ENCODE assay signal across 10 cellular contexts in genomic region chr2:234492687-234493086, GRCh38. TPM values are rescaled to one million over a fixed set of nuclear protein-coding genes. Genes with fewer than 3 reads are reported as not detected.
DNase-seq lines count a peak whose midpoint lies in the region; ATAC-seq and TF ChIP-seq lines count a peak whose summit lies in the region.
"Had no signal": no experiment of that assay in that cellular context is flagged by ENCODE, and none has a peak within 500 bp of the region (broad histone marks: within the 10 kb centered on the region; RNA-seq: fewer than 3 reads in every experiment).

No MANE protein-coding gene starts in this region.

- H3K4me3 Mint-ChIP-seq in T-helper 17 cell, result peak overlapping the region; percentile 96

- H3K4me1 ChIP-seq in DND-41 (ENCODE audit: insufficient read depth, low read length) (peaks cover 65% of the 10 kb centered on the region), psoas muscle (peaks cover 6% of the 10 kb centered on the region)

- DNase-seq in DND-41 (peak; percentile 38), T-helper 17 cell (no peak), epithelial cell of prostate (ENCODE audit: low read depth, low spot score) (no peak), psoas muscle (no peak), NCI-H2081 (lab: John Stamatoyannopoulos, UW) (no peak), left lobe of liver (ENCODE audit: low spot score) (no peak)
- DNase-seq: NCI-H2171; small intestine; stimulated activated naive CD4-positive, alpha-beta T cell treated with Interleukin-2 at 50 U/mL for 16 hours had no signal

- H3K27ac ChIP-seq in DND-41 (ENCODE audit: low read length), result peak overlapping the region; percentile 98
- H3K27ac ChIP-seq in epithelial cell of prostate, result peak overlapping the region; percentile 77
- H3K27ac ChIP-seq in psoas muscle, result no peak overlapping the region

- H3K9me3 ChIP-seq in DND-41 (ENCODE audit: insufficient read depth, low read length, severe bottlenecking) (no peaks in the 10 kb centered on the region), T-helper 17 cell (ENCODE audit: control insufficient read depth, low read length, poor library complexity, severe bottlenecking) (no peaks in the 10 kb centered on the region), psoas muscle (no peaks in the 10 kb centered on the region)

- peak overlapping the region; percentile 75 for H3K4me2 ChIP-seq in DND-41 (ENCODE audit: insufficient read depth, low read length)

- H3K79me2 ChIP-seq in DND-41 (ENCODE audit: insufficient read depth, low read length), result peaks cover 91% of the 10 kb centered on the region

- peak overlapping the region; percentile 99 for H3K27ac Mint-ChIP-seq in T-helper 17 cell

- H3K36me3 Mint-ChIP-seq in T-helper 17 cell (ENCODE audit: low read depth), result peaks cover 23% of the 10 kb centered on the region

- peaks cover 52% of the 10 kb centered on the region for H4K20me1 ChIP-seq in DND-41 (ENCODE audit: insufficient read depth, low read length)

- 93 to 95% (median 94%) methylated on average over 6 of the region's 6 CpGs for WGBS in psoas muscle, 3 donors

- ATAC-seq in DND-41 (ENCODE audit: insufficient read depth, low read depth) (no peak), T-helper 17 cell (no peak), psoas muscle (no peak), GM19351 (IDR thresholded peaks at IDR 0.05; ENCODE audit: unreplicated experiment) (no peak), left lobe of liver (no peak)

- TF ChIP-seq CTCF in DND-41 (IDR thresholded peaks at IDR 0.05; ENCODE audit: borderline replicate concordance, extremely low read depth, low read length, poor library complexity, severe bottlenecking) (no peak), psoas muscle (IDR thresholded peaks at IDR 0.05) (no peak)

- peak overlapping the region; percentile 97 for H3K9ac ChIP-seq in DND-41 (ENCODE audit: low read depth, low read length)

- H3K4me1 Mint-ChIP-seq in T-helper 17 cell, result peaks cover 52% of the 10 kb centered on the region

- H2AFZ ChIP-seq in DND-41 (ENCODE audit: low read depth, low read length), result no peak overlapping the region

- H3K36me3 ChIP-seq in DND-41 (ENCODE audit: insufficient read depth, low read length), result peaks cover 86% of the 10 kb centered on the region
- no peaks in the 10 kb centered on the region for H3K36me3 ChIP-seq in psoas muscle (ENCODE audit: insufficient read depth in 1 of 2, low read depth in 1 of 2)

- no peaks in the 10 kb centered on the region for H3K27me3 ChIP-seq in DND-41 (ENCODE audit: insufficient read depth, low read length, poor library complexity)
- peaks cover 2 to 55% (median 4%) of the 10 kb centered on the region in 3 donors for H3K27me3 ChIP-seq in psoas muscle (ENCODE audit: insufficient read depth in 3 of 3, low read length in 2 of 3)

- H3K27me3 Mint-ChIP-seq in T-helper 17 cell, result peaks cover 6% of the 10 kb centered on the region

- H3K4me3 ChIP-seq in DND-41 (ENCODE audit: low read depth in 1 of 2, low read length in 2 of 2) (peak overlapping the region; percentile 93 to 96), psoas muscle (peak overlapping the region; percentile 27)

- intact Hi-C loops in psoas muscle (cut with DNase I), result no loop called here

RNA-seq across cellular contexts. Expression of gene ARL4C, which starts 4.2 kb away (rescaled TPM):
- 100 to 1,000 TPM; 365 to 393 TPM for total RNA-seq in T-helper 17 cell
- total RNA-seq in psoas muscle, result 1 to 10 TPM; 1.1 to 1.6 (median 1.1) TPM
- polyA plus RNA-seq in psoas muscle, result under 1 TPM; 0.34 to 0.62 (median 0.46) TPM
- total RNA-seq in left lobe of liver, result 3.0 TPM

Comparison
In these comparisons a context has a peak if more than half of its experiments do, and no peak if none do; other contexts are left out.
1. RNA of gene ARL4C, which starts 4.2 kb away (total RNA-seq): 365 to 393 TPM in T-helper 17 cell; 3.0 TPM in left lobe of liver (single experiment) and 1.1 to 1.6 TPM in psoas muscle; every median in the first group is over 10 times any median in the second.